Comparison of ENCODE assay signal across 9 cellular contexts in the genomic region with DNA sequence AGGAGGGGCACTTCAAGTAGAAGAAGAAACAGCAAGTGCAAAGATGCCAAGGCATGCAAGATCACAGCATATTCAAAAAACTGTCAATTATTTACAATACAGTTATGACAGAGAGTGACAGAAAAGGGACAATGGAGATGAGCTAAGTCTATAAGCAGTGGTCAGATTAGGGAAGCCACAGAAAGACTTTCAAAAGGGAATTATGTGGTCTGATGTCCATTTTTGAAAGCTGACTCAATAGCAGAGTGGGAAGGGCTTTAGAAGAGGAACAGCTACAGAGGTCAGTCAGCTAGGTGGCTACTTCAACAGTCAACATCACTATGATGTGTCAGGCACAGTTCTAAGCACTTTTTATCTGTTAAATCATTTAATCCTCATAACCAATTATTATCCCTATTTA. TPM values are rescaled to one million over a fixed set of nuclear protein-coding genes. Genes with fewer than 3 reads are reported as not detected.
DNase-seq lines count a peak whose midpoint lies in the region; ATAC-seq lines count a peak whose summit lies in the region.
"Had no signal": no experiment of that assay in that cellular context is flagged by ENCODE, and none has a peak within 500 bp of the region (broad histone marks: within the 10 kb centered on the region; RNA-seq: fewer than 3 reads in every experiment).

No MANE protein-coding gene starts in this region.

- H3K4me1 Mint-ChIP-seq in activated naive CD4-positive, alpha-beta T cell treated with anti-CD3 and anti-CD28 coated beads, Interleukin-2, amount 10 ng/mL, durations not matched to agents 7 days and 5 days: peaks cover 48% of the 10 kb centered on the region
- H3K4me1 Mint-ChIP-seq in T-helper 17 cell: peaks cover 26% of the 10 kb centered on the region
- H3K4me1 Mint-ChIP-seq: nephron had no signal

- no peaks in the 10 kb centered on the region for H3K9me3 ChIP-seq in T-helper 17 cell (ENCODE audit: control insufficient read depth, low read length, poor library complexity, severe bottlenecking)

- DNase-seq in activated naive CD4-positive, alpha-beta T cell treated with anti-CD3 and anti-CD28 coated beads, Interleukin-2, amount 10 ng/mL, durations not matched to agents 7 days and 5 days: no peak
- no peak for DNase-seq in activated naive CD4-positive, alpha-beta T cell treated with Interleukin-2 at 50 U/mL for 16 hours
- DNase-seq in T-helper 17 cell (no peak), pons (ENCODE audit: low spot score) (peak; percentile 80), NCI-H524 treated with DMSO at 0.1 percent for 48 hours (lab: John Stamatoyannopoulos, UW) (no peak), NCI-H146 treated with DMSO at 0.1 percent for 48 hours (lab: John Stamatoyannopoulos, UW; ENCODE audit: unreplicated experiment) (no peak)
- no peak for DNase-seq in stimulated activated CD4-positive, alpha-beta T cell treated with anti-CD3 and anti-CD28 coated beads, Interleukin-4, amount 100 ng/mL, for 1 hour

- CTCF ChIA-PET in activated naive CD4-positive, alpha-beta T cell treated with anti-CD3 and anti-CD28 coated beads, Interleukin-2, amount 10 ng/mL, durations not matched to agents 7 days and 5 days (lab: Charles Lee): interaction anchor here (1.3 to 4.6 kb wide), 6 partner anchors 88 to 204 kb away, joined by 4 to 38 read pairs (median 9); no protein-coding TSS in a partner anchor

- peaks cover 40% of the 10 kb centered on the region for H3K36me3 Mint-ChIP-seq in activated naive CD4-positive, alpha-beta T cell treated with anti-CD3 and anti-CD28 coated beads, Interleukin-2, amount 10 ng/mL, durations not matched to agents 7 days and 5 days
- no peaks in the 10 kb centered on the region for H3K36me3 Mint-ChIP-seq in T-helper 17 cell (ENCODE audit: low read depth)

- H3K9me3 Mint-ChIP-seq in activated naive CD4-positive, alpha-beta T cell treated with anti-CD3 and anti-CD28 coated beads, Interleukin-2, amount 10 ng/mL, durations not matched to agents 7 days and 5 days: peaks cover 7% of the 10 kb centered on the region
- H3K9me3 Mint-ChIP-seq: nephron had no signal

- H3K27me3 Mint-ChIP-seq in activated naive CD4-positive, alpha-beta T cell treated with anti-CD3 and anti-CD28 coated beads, Interleukin-2, amount 10 ng/mL, durations not matched to agents 7 days and 5 days: no peaks in the 10 kb centered on the region
- no peaks in the 10 kb centered on the region for H3K27me3 Mint-ChIP-seq in T-helper 17 cell

- ATAC-seq in HG02938 (IDR thresholded peaks at IDR 0.05; ENCODE audit: unreplicated experiment): peak; percentile 95
- ATAC-seq in T-helper 17 cell: no peak

- H3K27ac Mint-ChIP-seq in activated naive CD4-positive, alpha-beta T cell treated with anti-CD3 and anti-CD28 coated beads, Interleukin-2, amount 10 ng/mL, durations not matched to agents 7 days and 5 days: peak overlapping the region; percentile 1
- H3K27ac Mint-ChIP-seq in T-helper 17 cell: peak overlapping the region; percentile 87
- H3K27ac Mint-ChIP-seq: nephron had no signal

- H3K4me3 Mint-ChIP-seq in activated naive CD4-positive, alpha-beta T cell treated with anti-CD3 and anti-CD28 coated beads, Interleukin-2, amount 10 ng/mL, durations not matched to agents 7 days and 5 days: no peak overlapping the region
- H3K4me3 Mint-ChIP-seq in T-helper 17 cell: no peak overlapping the region
- H3K4me3 Mint-ChIP-seq: nephron had no signal

RNA-seq across cellular contexts. Expression of gene SPOCK2, which starts 45.2 kb away (rescaled TPM):
- total RNA-seq in T-helper 17 cell: 100 to 1,000 TPM; 603 to 772 TPM
